5 cellular contexts compared by ENCODE assay signal in genomic region chr4:143991761-143992160, GRCh38. TPM values are rescaled to one million over a fixed set of nuclear protein-coding genes. Genes with fewer than 3 reads are reported as not detected.
"Had no signal": no experiment of that assay in that cellular context is flagged by ENCODE, and none has a peak within 500 bp of the region (broad histone marks: within the 10 kb centered on the region; RNA-seq: fewer than 3 reads in every experiment).

No MANE protein-coding gene starts in this region.

RNA-seq across cellular contexts. Expression of gene GYPB, which starts 27.4 kb away (rescaled TPM):
- total RNA-seq: M059J, PC-3, Peyer's patch, Right ventricle myocardium superior, SJSA1 had no signal
